17 cellular contexts compared by ENCODE assay signal in the genomic region with DNA sequence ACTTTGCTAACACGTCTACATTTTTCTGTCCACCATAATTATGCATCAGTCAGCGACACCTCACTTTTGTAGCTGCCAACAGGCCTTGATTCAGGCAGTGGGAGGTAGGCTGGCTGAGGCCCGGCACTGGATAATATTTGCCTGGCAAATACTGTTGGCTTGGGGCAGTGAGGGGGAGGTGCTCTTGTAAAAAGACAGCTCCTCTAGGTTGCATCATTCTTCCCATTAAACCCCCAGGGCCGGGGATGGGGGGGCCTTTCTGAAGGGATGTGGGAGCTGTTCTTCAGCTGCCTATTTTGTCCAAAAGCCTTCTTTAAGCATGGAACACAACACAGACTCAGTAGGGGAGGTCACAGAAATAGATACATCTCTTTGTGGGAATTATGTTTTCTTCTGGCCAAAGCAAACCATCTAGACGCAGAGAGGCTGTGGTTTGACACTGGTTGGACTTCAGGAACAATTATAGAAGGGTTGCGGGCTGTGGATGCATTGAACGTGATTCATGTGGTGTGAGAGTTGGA.
A peak's percentile ranks its signal among the peaks of the same experiment; 100 is the strongest.
DNase-seq lines count a peak whose midpoint lies in the region; ATAC-seq, FAIRE-seq and TF ChIP-seq lines count a peak whose summit lies in the region.
"Had no signal": no experiment of that assay in that cellular context is flagged by ENCODE, and none has a peak within 500 bp of the region (broad histone marks: within the 10 kb centered on the region; RNA-seq: fewer than 3 reads in every experiment).

No MANE protein-coding gene starts in this region.

- WGBS in HepG2 (ENCODE audit: low lambda C conversion rate): 23% methylated on average over 6 of the region's 7 CpGs
- 63 to 81% (median 73%) methylated on average over 7 of the region's 7 CpGs for WGBS in adrenal gland, 4 donors

- H3K4me3 ChIP-seq in BE2C (ENCODE audit: low read depth, low read length) (no peak overlapping the region), HepG2 (replicated peaks in 1 of 3; ENCODE audit: insufficient read depth in 1 of 3, low read depth in 2 of 3, low read length in 3 of 3) (no peak overlapping the region), adrenal gland (no peak overlapping the region)
- H3K4me3 ChIP-seq: breast epithelium had no signal

- FAIRE-seq in HepG2 (lab: Jason Lieb, UNC): no peak

- H3K4me1 Mint-ChIP-seq in WTC11: peaks cover 33% of the 10 kb centered on the region
- H3K4me1 Mint-ChIP-seq: T-cell had no signal

- no peak overlapping the region for H3K27ac ChIP-seq in HepG2 (ENCODE audit: extremely low read length, insufficient read depth, low read length)
- H3K27ac ChIP-seq in adrenal gland: no peak overlapping the region
- H3K27ac ChIP-seq: breast epithelium, WERI-Rb-1 had no signal

- no peaks in the 10 kb centered on the region for H4K20me1 ChIP-seq in HepG2 (ENCODE audit: insufficient read depth, low read length)

- no peak for TF ChIP-seq POLR2A in HepG2 (IDR thresholded peaks at IDR 0.05; ENCODE audit: insufficient read depth in 1 of 2, low read depth in 2 of 2, low read length in 2 of 2)
- no peak for TF ChIP-seq POLR2A in adrenal gland (IDR thresholded peaks at IDR 0.05)

- TF ChIP-seq RAD21 in HepG2 (CRISPR knock-in tag; IDR thresholded peaks at IDR 0.05): no peak

- H2AFZ ChIP-seq in HepG2 (ENCODE audit: low read length): no peak overlapping the region

- intact Hi-C loops in sciatic nerve (cut with DNase I): no loop called here
- intact Hi-C loops in HepG2 (cut with micrococcal nuclease; ENCODE audit: unreplicated experiment): no loop called here
- intact Hi-C loops in adrenal gland (cut with DNase I): no loop called here

- no TSS peak for BruUV-seq in HepG2 (replicated peaks; lab: Mats Ljungman, UMichigan)

- no peaks in the 10 kb centered on the region for H3K4me1 ChIP-seq in BE2C
- H3K4me1 ChIP-seq in HepG2 (ENCODE audit: insufficient read depth, low read length): no peaks in the 10 kb centered on the region
- H3K4me1 ChIP-seq in adrenal gland (replicated peaks in 1 of 2): no peaks in the 10 kb centered on the region
- H3K4me1 ChIP-seq: breast epithelium had no signal

- H3K36me3 Mint-ChIP-seq in WTC11: no peaks in the 10 kb centered on the region
- H3K36me3 Mint-ChIP-seq: activated CD4-positive, alpha-beta memory T cell treated with anti-CD3 and anti-CD28 coated beads for 36 hours; T-cell had no signal

- CTCF ChIA-PET in WTC11 (lab: Charles Lee) (no interaction called here), HepG2 (lab: Yijun Ruan, JAX; ENCODE audit: low intra/inter-chr PET ratio, low total read pairs) (no interaction called here)

- H3K36me3 ChIP-seq in BE2C (no peaks in the 10 kb centered on the region), HepG2 (replicated peaks in 1 of 2; ENCODE audit: control insufficient read depth in 1 of 2, insufficient read depth in 2 of 2, low read length in 2 of 2) (no peaks in the 10 kb centered on the region), adrenal gland (replicated peaks in 1 of 2) (no peaks in the 10 kb centered on the region)
- H3K36me3 ChIP-seq: breast epithelium, WERI-Rb-1 had no signal

- POLR2A ChIA-PET in WTC11 (lab: Charles Lee): no interaction called here
- POLR2A ChIA-PET in HepG2 (lab: Yijun Ruan, JAX): no interaction called here

- no peak for TF ChIP-seq CTCF in WTC11 (IDR thresholded peaks at IDR 0.05)
- no peak for TF ChIP-seq CTCF in BE2C (IDR thresholded peaks at IDR 0.05; ENCODE audit: low read depth, low read length)
- no peak for TF ChIP-seq CTCF in HepG2 (CRISPR knock-in tag; IDR thresholded peaks at IDR 0.05)
- TF ChIP-seq CTCF in adrenal gland (IDR thresholded peaks at IDR 0.05): no peak

- H3K9ac ChIP-seq in HepG2 (ENCODE audit: insufficient read depth, low read depth, low read length): no peak overlapping the region

- in situ Hi-C loops in HepG2 (cut with HindIII; ENCODE audit: extremely low pct_ligation_motif_present, low pct_unique_long_range_greater_than_20kb): no loop called here

- H3K4me2 ChIP-seq in HepG2 (ENCODE audit: low read depth, low read length): no peak overlapping the region

- no peaks in the 10 kb centered on the region for H3K9me3 Mint-ChIP-seq in WTC11
- H3K9me3 Mint-ChIP-seq: activated CD4-positive, alpha-beta memory T cell treated with anti-CD3 and anti-CD28 coated beads for 36 hours; activated naive CD4-positive, alpha-beta T cell treated with anti-CD3 and anti-CD28 coated beads for 36 hours; T-cell had no signal

- peak overlapping the region; percentile 85 for H3K27ac Mint-ChIP-seq in WTC11
- H3K27ac Mint-ChIP-seq: activated CD4-positive, alpha-beta memory T cell treated with anti-CD3 and anti-CD28 coated beads for 36 hours; activated naive CD4-positive, alpha-beta T cell treated with anti-CD3 and anti-CD28 coated beads for 36 hours; T-cell had no signal

- H3K79me2 ChIP-seq in HepG2 (ENCODE audit: insufficient read depth, low read length): no peaks in the 10 kb centered on the region

- DNase-seq in M059J (ENCODE audit: low read depth): peak; percentile 40
- DNase-seq in WTC11 (ENCODE audit: low spot score): peak; percentile 14
- peak; percentile 13 for DNase-seq in fibroblast of peridontal ligament (ENCODE audit: extremely low read depth)
- peak; percentile 70 for DNase-seq in sciatic nerve (ENCODE audit: low spot score)
- DNase-seq in epidermal melanocyte (ENCODE audit: insufficient read length, low spot score): no peak
- no peak for DNase-seq in BE2C
- DNase-seq in HepG2 (ENCODE audit: low spot score): no peak
- DNase-seq in adrenal gland: no peak
- DNase-seq: activated CD4-positive, alpha-beta memory T cell treated with anti-CD3 and anti-CD28 coated beads for 36 hours; activated naive CD4-positive, alpha-beta T cell treated with anti-CD3 and anti-CD28 coated beads for 36 hours; erythroblast; NCI-H146; NK-92 treated with Interleukin-12 subunit alpha and Interleukin-12 subunit beta, amount 100 ng/mL, for 24 hours; occipital lobe; T-cell; WERI-Rb-1 had no signal

- ATAC-seq in WTC11 (peak; percentile 38; the same call in 1 of the 2 replicates), sciatic nerve (peak; percentile 63), HepG2 (no peak)
- ATAC-seq: T-cell had no signal

- no peaks in the 10 kb centered on the region for H3K27me3 Mint-ChIP-seq in WTC11 (ENCODE audit: low read depth)
- H3K27me3 Mint-ChIP-seq: T-cell had no signal

- H3K27me3 ChIP-seq in BE2C (no peaks in the 10 kb centered on the region; the same call in 1 of the 2 replicates), HepG2 (ENCODE audit: control insufficient read depth in 1 of 2, insufficient read depth in 2 of 2, low read length in 2 of 2) (no peaks in the 10 kb centered on the region; a peak in 1 of 5 replicates), adrenal gland (no peaks in the 10 kb centered on the region)
- H3K27me3 ChIP-seq: breast epithelium had no signal

- TF ChIP-seq EP300 in HepG2 (IDR thresholded peaks at IDR 0.05; ENCODE audit: low read depth in 2 of 2, low read length in 2 of 2): no peak
- TF ChIP-seq EP300 in HepG2 (CRISPR knock-in tag; IDR thresholded peaks at IDR 0.05; ENCODE audit: borderline replicate concordance): no peak

- no peak overlapping the region for H3K4me3 Mint-ChIP-seq in WTC11
- H3K4me3 Mint-ChIP-seq: activated CD4-positive, alpha-beta memory T cell treated with anti-CD3 and anti-CD28 coated beads for 36 hours; activated naive CD4-positive, alpha-beta T cell treated with anti-CD3 and anti-CD28 coated beads for 36 hours; T-cell had no signal

- H3K9me3 ChIP-seq in BE2C (no peaks in the 10 kb centered on the region), HepG2 (ENCODE audit: low read length) (no peaks in the 10 kb centered on the region), adrenal gland (replicated peaks in 1 of 3) (no peaks in the 10 kb centered on the region)
- H3K9me3 ChIP-seq: breast epithelium had no signal

TF ChIP-seq in WTC11, 78 proteins besides CTCF, POLR2A, EP300 and RAD21:
- TF ChIP-seq ZNF121 (CRISPR knock-in tag; IDR thresholded peaks at IDR 0.05): no peak
- TF ChIP-seq MXD4 (CRISPR knock-in tag; IDR thresholded peaks at IDR 0.05; ENCODE audit: borderline replicate concordance): no peak
- no peak for TF ChIP-seq SMAD3 (CRISPR knock-in tag; IDR thresholded peaks at IDR 0.05; ENCODE audit: borderline replicate concordance)
- no peak for TF ChIP-seq CDX4 (CRISPR knock-in tag; IDR thresholded peaks at IDR 0.05; ENCODE audit: borderline replicate concordance)
- no peak for TF ChIP-seq OVOL2 (CRISPR knock-in tag; IDR thresholded peaks at IDR 0.05; ENCODE audit: borderline replicate concordance)

TF ChIP-seq in HepG2, 621 proteins besides CTCF, POLR2A, EP300 and RAD21:
- TF ChIP-seq ZFP62 (CRISPR knock-in tag; IDR thresholded peaks at IDR 0.05) (no peak), ZNF256 (CRISPR knock-in tag; conservative IDR thresholded peaks at IDR 0.05) (no peak), THAP11 (CRISPR knock-in tag; IDR thresholded peaks at IDR 0.05) (no peak)
TF ChIP-seq in HepG2: peak in this region for 0.

Comparison
In these comparisons a context has a peak if more than half of its experiments do, and no peak if none do; other contexts are left out.
1. DNase-seq: peak in M059J (single experiment), WTC11 (single experiment), fibroblast of peridontal ligament (single experiment) and sciatic nerve (single experiment); none in epidermal melanocyte (single experiment), BE2C (single experiment), HepG2 (single experiment) and adrenal gland (0 of 7).